ENCODE assay signal across 18 cellular contexts in genomic region chr9:99947395-99947794, GRCh38. TPM values are rescaled to one million over a fixed set of nuclear protein-coding genes. Genes with fewer than 3 reads are reported as not detected.
A peak's percentile ranks its signal among the peaks of the same experiment; 100 is the strongest.
DNase-seq lines count a peak whose midpoint lies in the region; ATAC-seq, FAIRE-seq and TF ChIP-seq lines count a peak whose summit lies in the region.
"Had no signal": no experiment of that assay in that cellular context is flagged by ENCODE, and none has a peak within 500 bp of the region (broad histone marks: within the 10 kb centered on the region; RNA-seq: fewer than 3 reads in every experiment).

No MANE protein-coding gene starts in this region.

- no peak overlapping the region; the same call in 1 of the 2 replicates for H2AFZ ChIP-seq in K562 (ENCODE audit: low read depth, low read length)
- H2AFZ ChIP-seq: hepatocyte had no signal

- TF ChIP-seq POLR2A in K562 (conservative IDR thresholded peaks at IDR 0.05) = no peak

- H3K4me3 ChIP-seq in BE2C (ENCODE audit: low read depth, low read length) (no peak overlapping the region), K562 (no peak overlapping the region)
- H3K4me3 ChIP-seq: hepatocyte had no signal

- H3K4me1 ChIP-seq in BE2C (no peaks in the 10 kb centered on the region), K562 (replicated peaks in 1 of 2; ENCODE audit: control insufficient read depth in 2 of 2, insufficient read depth in 2 of 2, low read length in 2 of 2) (no peaks in the 10 kb centered on the region)

- no peaks in the 10 kb centered on the region for H3K9me3 ChIP-seq in BE2C
- H3K9me3 ChIP-seq in K562 (replicated peaks; ENCODE audit: control insufficient read depth, insufficient read depth, low read depth, low read length) = no peaks in the 10 kb centered on the region

- no peaks in the 10 kb centered on the region for H3K9me3 Mint-ChIP-seq in activated CD4-positive, alpha-beta memory T cell treated with anti-CD3 and anti-CD28 coated beads, Interleukin-2, amount 10 ng/mL, durations not matched to agents 7 days and 5 days
- H3K9me3 Mint-ChIP-seq: activated naive CD8-positive, alpha-beta T cell treated with anti-CD3 and anti-CD28 coated beads, Interleukin-2, amount 50 U/mL, for 24 hours had no signal

- in situ Hi-C loops in K562 (cut with MboI) = no loop called here

- intact Hi-C loops in K562 (cut with micrococcal nuclease) = no loop called here

- FAIRE-seq in K562 (lab: Jason Lieb, UNC) = peak; percentile 76
- FAIRE-seq in urothelium cell line (lab: Jason Lieb, UNC) = no peak
- FAIRE-seq: endothelial cell of umbilical vein, TTC549 had no signal

- no peaks in the 10 kb centered on the region for H4K20me1 ChIP-seq in K562 (replicated peaks; ENCODE audit: control insufficient read depth, insufficient read depth, low read length)

- CTCF ChIA-PET in K562 (lab: Yijun Ruan, JAX; ENCODE audit: low intra/inter-chr PET ratio) = no interaction called here
- CTCF ChIA-PET in activated CD4-positive, alpha-beta memory T cell treated with anti-CD3 and anti-CD28 coated beads, Interleukin-2, amount 10 ng/mL, durations not matched to agents 7 days and 5 days (lab: Charles Lee) = interaction anchor here (0.8 kb wide), 1 partner anchor 10 kb away, joined by 3 read pairs; no protein-coding TSS in a partner anchor

- no peak for TF ChIP-seq EP300 in K562 (IDR thresholded peaks at IDR 0.05; ENCODE audit: low read length)

- H3K27me3 ChIP-seq in BE2C (no peaks in the 10 kb centered on the region), K562 (ENCODE audit: control insufficient read depth in 2 of 2, insufficient read depth in 2 of 2, low read length in 2 of 2) (no peaks in the 10 kb centered on the region)
- H3K27me3 ChIP-seq: hepatocyte had no signal

- no peak for TF ChIP-seq RAD21 in K562 (CRISPR knock-in tag; conservative IDR thresholded peaks at IDR 0.05 in 1 of 2, IDR thresholded peaks at IDR 0.05 in 1 of 2)

- no peaks in the 10 kb centered on the region for H3K4me1 Mint-ChIP-seq in activated CD4-positive, alpha-beta memory T cell treated with anti-CD3 and anti-CD28 coated beads, Interleukin-2, amount 10 ng/mL, durations not matched to agents 7 days and 5 days

- no peak overlapping the region for H3K9ac ChIP-seq in K562 (ENCODE audit: insufficient read depth in 1 of 2, low read depth in 2 of 2, low read length in 2 of 2)

- H3K27me3 Mint-ChIP-seq in activated CD4-positive, alpha-beta memory T cell treated with anti-CD3 and anti-CD28 coated beads, Interleukin-2, amount 10 ng/mL, durations not matched to agents 7 days and 5 days = no peaks in the 10 kb centered on the region
- H3K27me3 Mint-ChIP-seq: activated naive CD8-positive, alpha-beta T cell treated with anti-CD3 and anti-CD28 coated beads, Interleukin-2, amount 50 U/mL, for 24 hours had no signal

- H3K36me3 ChIP-seq in BE2C (no peaks in the 10 kb centered on the region; the same call in 1 of the 2 replicates), K562 (ENCODE audit: control insufficient read depth, insufficient read depth, low read length) (peaks cover 13% of the 10 kb centered on the region)

- no peak overlapping the region for H3K4me3 Mint-ChIP-seq in activated CD4-positive, alpha-beta memory T cell treated with anti-CD3 and anti-CD28 coated beads, Interleukin-2, amount 10 ng/mL, durations not matched to agents 7 days and 5 days
- H3K4me3 Mint-ChIP-seq: activated naive CD8-positive, alpha-beta T cell treated with anti-CD3 and anti-CD28 coated beads, Interleukin-2, amount 50 U/mL, for 24 hours had no signal

- POLR2A ChIA-PET in K562 (lab: Yijun Ruan, JAX) = interaction anchor here (0.5 to 1.1 kb wide), 3 partner anchors 128 to 787 kb away, joined by 3 to 4 read pairs (median 3); no protein-coding TSS in a partner anchor
- POLR2A ChIA-PET in activated CD4-positive, alpha-beta memory T cell treated with anti-CD3 and anti-CD28 coated beads, Interleukin-2, amount 10 ng/mL, durations not matched to agents 7 days and 5 days (lab: Charles Lee) = interaction anchor here (0.7 kb wide), 1 partner anchor 99 kb away, joined by 3 read pairs; no protein-coding TSS in a partner anchor

- ATAC-seq in K562 (peak; percentile 64), HG03439 (IDR thresholded peaks at IDR 0.05; ENCODE audit: unreplicated experiment) (no peak), GM21367 (IDR thresholded peaks at IDR 0.05; ENCODE audit: unreplicated experiment) (no peak)
- ATAC-seq: activated naive CD8-positive, alpha-beta T cell treated with anti-CD3 and anti-CD28 coated beads, Interleukin-2, amount 50 U/mL, for 24 hours; left lobe of liver; SK-N-SH treated with all-trans-retinoic acid at 6 μM for 48 hours had no signal

- no TSS peak for BruUV-seq in K562 (replicated peaks; lab: Mats Ljungman, UMichigan)

- no peak overlapping the region for H3K27ac ChIP-seq in K562 (ENCODE audit: extremely low read depth, low read depth, low read length)
- H3K27ac ChIP-seq: hepatocyte had no signal

- H3K4me2 ChIP-seq in K562 (ENCODE audit: insufficient read depth, low read length) = no peak overlapping the region
- H3K4me2 ChIP-seq: hepatocyte had no signal

- H3K36me3 Mint-ChIP-seq in activated CD4-positive, alpha-beta memory T cell treated with anti-CD3 and anti-CD28 coated beads, Interleukin-2, amount 10 ng/mL, durations not matched to agents 7 days and 5 days (ENCODE audit: low read depth) = peaks cover 28% of the 10 kb centered on the region

- 16% methylated on average over 3 of the region's 3 CpGs for WGBS in K562 (ENCODE audit: insufficient coverage, low coverage, missing lambda C conversion rate)

- H3K27ac Mint-ChIP-seq in activated CD4-positive, alpha-beta memory T cell treated with anti-CD3 and anti-CD28 coated beads, Interleukin-2, amount 10 ng/mL, durations not matched to agents 7 days and 5 days = no peak overlapping the region
- H3K27ac Mint-ChIP-seq: activated naive CD8-positive, alpha-beta T cell treated with anti-CD3 and anti-CD28 coated beads, Interleukin-2, amount 50 U/mL, for 24 hours had no signal

- DNase-seq in BE2C = no peak
- DNase-seq in HT-29 (ENCODE audit: low spot score) = peak; percentile 9
- DNase-seq in K562 (ENCODE audit: extremely low read depth in 1 of 4, low spot score in 3 of 4) = peak in 3 of 4 experiments; percentile 14 to 17 (median 16)
- DNase-seq in iPS-NIHi11 (ENCODE audit: low spot score) = peak; percentile 9
- no peak for DNase-seq in activated CD4-positive, alpha-beta memory T cell treated with anti-CD3 and anti-CD28 coated beads, Interleukin-2, amount 10 ng/mL, durations not matched to agents 7 days and 5 days
- no peak for DNase-seq in urothelium cell line (ENCODE audit: low spot score)
- DNase-seq: activated CD4-positive, alpha-beta T cell treated with anti-CD3 and anti-CD28 coated beads, Interleukin-2, amount 50 U/mL, for 48 hours; activated naive CD8-positive, alpha-beta T cell treated with anti-CD3 and anti-CD28 coated beads, Interleukin-2, amount 50 U/mL, for 24 hours; activated T-cell treated with anti-CD3 and anti-CD28 coated beads, Interleukin-2, amount 50 U/mL, for 48 hours; NCI-H187; NCI-H446 had no signal

- peak; percentile 39 for TF ChIP-seq CTCF in BE2C (IDR thresholded peaks at IDR 0.05; ENCODE audit: low read depth, low read length)
- TF ChIP-seq CTCF in K562 (IDR thresholded peaks at IDR 0.05 in 2 of 3, conservative IDR thresholded peaks at IDR 0.05 in 1 of 3; ENCODE audit: insufficient read depth in 2 of 3, low read depth in 1 of 3, low read length in 3 of 3) = peak; percentile 36 to 45 (median 44); a peak in 5 of 6 replicates

- no peaks in the 10 kb centered on the region for H3K79me2 ChIP-seq in K562 (ENCODE audit: control insufficient read depth, insufficient read depth, low read length)

- H3K9me1 ChIP-seq in K562 (ENCODE audit: control insufficient read depth, insufficient read depth, low read length) = no peaks in the 10 kb centered on the region

TF ChIP-seq in K562, 482 proteins besides CTCF, POLR2A, EP300 and RAD21 (continues in another document):
- no peak for TF ChIP-seq ZNF174 (CRISPR knock-in tag; IDR thresholded peaks at IDR 0.05)

RNA-seq across cellular contexts. Expression of gene STX17, which starts 40.9 kb away (rescaled TPM):
- 4.9 TPM for polyA plus RNA-seq in BE2C (2012; ENCODE audit: insufficient read depth, insufficient read length, low read depth)
- 7.4 and 7.6 TPM in 2 replicates for total RNA-seq in HT-29 (2014; rRNA removed; shearing (Covaris generic))
- total RNA-seq in K562 (2011; cell fraction: chromatin; rRNA removed; ENCODE audit: low replicate concordance) = 17.6 and 36.6 TPM in 2 replicates
- total RNA-seq in K562 (2011; cell fraction: nucleolus; rRNA removed) = 6.5 and 9.5 TPM in 2 replicates
- total RNA-seq in K562 (2011; cell fraction: nucleoplasm; rRNA removed) = 21.1 and 37.1 TPM in 2 replicates
- total RNA-seq in K562 (2014; rRNA removed) (14.7 and 16.9 TPM in 2 replicates), K562 (2014; rRNA removed; fragmentation: Illumina TruSeq; extraction: Trizol) (25.1 and 29.3 TPM in 2 replicates), K562 (2015; rRNA removed; fragmentation: Illumina TruSeq; extraction: Trizol) (20.1 and 21.7 TPM in 2 replicates), K562 (2021) (21.8 and 23.7 TPM in 2 replicates)
- polyA plus RNA-seq in K562 (2011; rRNA removed) (14.3 and 19.0 TPM in 2 replicates), K562 (2014; fragmentation: Illumina TruSeq; extraction: Trizol) (17.7 and 21.0 TPM in 2 replicates), K562 (2014; fragmentation: Nextera tagmentation; extraction: Ambion mirVana) (10 to 100 TPM; 14.9 to 17.1 TPM), K562 (2014; rRNA removed) (14.4 and 14.7 TPM in 2 replicates)
- 5.3 and 10.3 TPM in 2 replicates for polyA plus RNA-seq in K562 (2011; cell fraction: cytosol; rRNA removed)
- polyA plus RNA-seq in K562 (2011; cell fraction: nucleus; rRNA removed) = 13.9 and 16.4 TPM in 2 replicates
- polyA plus RNA-seq in K562 (2012) = 13.6 and 15.0 TPM in 2 replicates
- 28.1 and 32.4 TPM in 2 replicates for polyA minus RNA-seq in K562 (2011; rRNA and poly(A)+ RNA removed)
- polyA minus RNA-seq in K562 (2011; cell fraction: cytosol; rRNA and poly(A)+ RNA removed) = 13.3 and 16.6 TPM in 2 replicates
- polyA minus RNA-seq in K562 (2011; cell fraction: nucleus; rRNA and poly(A)+ RNA removed) = 16.2 and 28.8 TPM in 2 replicates
- 10 to 100 TPM; 35.8 to 37.3 TPM for total RNA-seq in activated CD4-positive, alpha-beta memory T cell treated with anti-CD3 and anti-CD28 coated beads, Interleukin-2, amount 10 ng/mL, durations not matched to agents 7 days and 5 days

Comparison
In these comparisons a context has a peak if more than half of its experiments do, and no peak if none do; other contexts are left out.
1. DNase-seq: peak in HT-29 (single experiment), K562 (3 of 4) and iPS-NIHi11 (single experiment); none in BE2C (single experiment), activated CD4-positive, alpha-beta memory T cell treated with anti-CD3 and anti-CD28 coated beads, Interleukin-2, amount 10 ng/mL, durations not matched to agents 7 days and 5 days (single experiment) and urothelium cell line (single experiment).